Comparison of ENCODE assay signal across 1 cellular context in the genomic region with DNA sequence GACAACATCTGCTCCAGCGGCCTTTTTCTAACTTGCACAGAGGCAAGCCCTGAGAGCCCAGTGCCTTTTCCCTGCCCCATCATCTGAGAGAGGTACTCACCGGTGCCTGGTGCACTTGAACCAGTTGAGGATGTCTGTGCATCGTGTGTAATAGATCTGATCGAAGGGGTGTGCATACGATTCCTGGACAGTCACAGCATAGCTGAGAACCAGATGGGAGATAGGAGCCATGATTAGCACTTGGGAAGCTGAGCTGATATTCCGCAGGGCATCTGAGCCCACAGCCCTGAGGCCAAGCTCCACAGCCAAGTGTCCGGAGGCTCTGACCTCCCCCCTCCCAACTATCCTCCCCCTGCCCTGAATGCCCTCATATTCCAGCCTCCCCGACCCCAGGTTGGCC.
TF ChIP-seq lines count a peak whose summit lies in the region.

No MANE protein-coding gene starts in this region.

TF ChIP-seq in WTC11, 78 proteins besides CTCF, POLR2A, EP300 and RAD21 (continued from another document):
- TF ChIP-seq, protein P1, sequence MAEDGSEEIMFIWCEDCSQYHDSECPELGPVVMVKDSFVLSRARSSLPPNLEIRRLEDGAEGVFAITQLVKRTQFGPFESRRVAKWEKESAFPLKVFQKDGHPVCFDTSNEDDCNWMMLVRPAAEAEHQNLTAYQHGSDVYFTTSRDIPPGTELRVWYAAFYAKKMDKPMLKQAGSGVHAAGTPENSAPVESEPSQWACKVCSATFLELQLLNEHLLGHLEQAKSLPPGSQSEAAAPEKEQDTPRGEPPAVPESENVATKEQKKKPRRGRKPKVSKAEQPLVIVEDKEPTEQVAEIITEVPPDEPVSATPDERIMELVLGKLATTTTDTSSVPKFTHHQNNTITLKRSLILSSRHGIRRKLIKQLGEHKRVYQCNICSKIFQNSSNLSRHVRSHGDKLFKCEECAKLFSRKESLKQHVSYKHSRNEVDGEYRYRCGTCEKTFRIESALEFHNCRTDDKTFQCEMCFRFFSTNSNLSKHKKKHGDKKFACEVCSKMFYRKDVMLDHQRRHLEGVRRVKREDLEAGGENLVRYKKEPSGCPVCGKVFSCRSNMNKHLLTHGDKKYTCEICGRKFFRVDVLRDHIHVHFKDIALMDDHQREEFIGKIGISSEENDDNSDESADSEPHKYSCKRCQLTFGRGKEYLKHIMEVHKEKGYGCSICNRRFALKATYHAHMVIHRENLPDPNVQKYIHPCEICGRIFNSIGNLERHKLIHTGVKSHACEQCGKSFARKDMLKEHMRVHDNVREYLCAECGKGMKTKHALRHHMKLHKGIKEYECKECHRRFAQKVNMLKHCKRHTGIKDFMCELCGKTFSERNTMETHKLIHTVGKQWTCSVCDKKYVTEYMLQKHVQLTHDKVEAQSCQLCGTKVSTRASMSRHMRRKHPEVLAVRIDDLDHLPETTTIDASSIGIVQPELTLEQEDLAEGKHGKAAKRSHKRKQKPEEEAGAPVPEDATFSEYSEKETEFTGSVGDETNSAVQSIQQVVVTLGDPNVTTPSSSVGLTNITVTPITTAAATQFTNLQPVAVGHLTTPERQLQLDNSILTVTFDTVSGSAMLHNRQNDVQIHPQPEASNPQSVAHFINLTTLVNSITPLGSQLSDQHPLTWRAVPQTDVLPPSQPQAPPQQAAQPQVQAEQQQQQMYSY (CRISPR knock-in tag; IDR thresholded peaks at IDR 0.05) = no peak
- no peak for TF ChIP-seq GRHL2 (CRISPR knock-in tag; IDR thresholded peaks at IDR 0.05; ENCODE audit: insufficient replicate concordance, severe bottlenecking)
- TF ChIP-seq CBFB (CRISPR knock-in tag; IDR thresholded peaks at IDR 0.05; ENCODE audit: low read depth) = no peak
- TF ChIP-seq ZNF317 (CRISPR knock-in tag; IDR thresholded peaks at IDR 0.05; ENCODE audit: borderline replicate concordance, low read depth) = no peak
- TF ChIP-seq AR (CRISPR knock-in tag; IDR thresholded peaks at IDR 0.05) = no peak
- no peak for TF ChIP-seq EMX1 (CRISPR knock-in tag; IDR thresholded peaks at IDR 0.05)
